In the genomic region with DNA sequence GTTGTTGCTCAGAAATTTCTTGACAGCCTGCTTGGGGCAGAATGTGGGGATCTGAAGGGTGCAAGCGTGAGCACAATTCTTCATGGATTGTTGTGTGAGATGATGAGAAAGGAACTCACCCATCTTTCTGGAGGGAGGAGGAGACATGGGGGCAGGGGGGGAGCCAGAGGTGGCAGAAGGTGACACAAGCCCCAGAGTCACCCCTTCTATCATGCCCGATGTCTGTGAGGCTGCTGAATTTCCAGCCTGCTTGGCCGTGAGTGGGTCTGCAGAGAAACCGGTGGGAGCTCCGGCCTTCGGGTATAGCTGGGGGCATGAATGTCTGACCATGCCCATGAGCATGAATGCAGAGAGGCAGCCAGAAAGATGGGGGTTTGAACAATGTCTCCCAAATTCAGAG, we compare ENCODE assay signal across 20 cellular contexts.
"Had no signal": no experiment of that assay in that cellular context is flagged by ENCODE, and none has a peak within 500 bp of the region (broad histone marks: within the 10 kb centered on the region; RNA-seq: fewer than 3 reads in every experiment).

No MANE protein-coding gene starts in this region.

- H3K27me3 ChIP-seq: upper lobe of left lung had no signal

- H3K4me3 ChIP-seq: coronary artery, left lung, upper lobe of left lung had no signal

- H3K36me3 ChIP-seq: left lung, upper lobe of left lung had no signal

- H3K27ac ChIP-seq: coronary artery, epithelial cell of prostate, left lung, upper lobe of left lung had no signal

- DNase-seq: activated CD4-positive, alpha-beta T cell treated with anti-CD3 and anti-CD28 coated beads for 36 hours; activated CD4-positive, alpha-beta T cell treated with anti-CD3 and anti-CD28 coated beads, Interleukin-2, amount 50 U/mL, for 48 hours; activated CD8-positive, alpha-beta memory T cell treated with anti-CD3 and anti-CD28 coated beads, Interleukin-2, amount 50 U/mL, for 48 hours; activated naive CD4-positive, alpha-beta T cell treated with anti-CD3 and anti-CD28 coated beads for 36 hours; activated naive CD8-positive, alpha-beta T cell treated with anti-CD3 and anti-CD28 coated beads, Interleukin-2, amount 10 ng/mL, durations not matched to agents 7 days and 5 days; activated T-cell treated with anti-CD3 and anti-CD28 coated beads, Interleukin-2, amount 50 U/mL, for 4 hours; amniotic stem cell; cerebellar nuclear complex; foreskin fibroblast; left lung; mammary epithelial cell; midbrain; natural killer cell; stimulated activated CD4-positive, alpha-beta T cell treated with anti-CD3 and anti-CD28 coated beads, Interleukin-2, amount 100 ng/mL, for 48 hours; stimulated activated naive CD4-positive, alpha-beta T cell; T-cell; T-helper 9 cell; upper lobe of left lung had no signal
